ENCODE assay signal across 15 cellular contexts in the genomic region with DNA sequence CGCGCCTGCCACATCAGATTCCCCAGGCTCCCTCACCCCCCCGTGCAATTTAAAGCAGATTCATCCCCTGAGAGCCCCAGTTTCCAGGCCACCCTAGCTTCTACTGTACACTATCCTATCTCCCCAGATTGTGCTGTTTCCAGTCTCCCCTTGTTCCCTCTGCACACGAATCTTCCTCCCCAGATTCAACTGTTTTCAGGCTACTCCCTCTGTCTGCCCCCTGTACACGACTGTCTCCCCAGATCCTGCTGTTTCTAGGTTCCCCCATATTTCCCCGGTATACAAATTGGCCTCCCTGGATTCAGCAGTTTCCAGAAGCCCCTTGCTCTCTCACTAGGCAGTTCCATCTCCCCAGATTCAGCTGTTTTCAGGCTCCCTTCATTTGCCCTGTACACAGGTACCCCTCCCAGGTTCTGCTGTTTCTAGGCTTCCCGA. TPM values are rescaled to one million over a fixed set of nuclear protein-coding genes. Genes with fewer than 3 reads are reported as not detected.
A peak's percentile ranks its signal among the peaks of the same experiment; 100 is the strongest.
DNase-seq lines count a peak whose midpoint lies in the region; ATAC-seq, FAIRE-seq and TF ChIP-seq lines count a peak whose summit lies in the region.
"Had no signal": no experiment of that assay in that cellular context is flagged by ENCODE, and none has a peak within 500 bp of the region (broad histone marks: within the 10 kb centered on the region; RNA-seq: fewer than 3 reads in every experiment).

No MANE protein-coding gene starts in this region.

- H2BK5ac ChIP-seq in H1 (ENCODE audit: low read depth, low read length), result no peak overlapping the region; the same call in 1 of the 2 replicates

- no peaks in the 10 kb centered on the region for H3K79me1 ChIP-seq in H1 (ENCODE audit: low read depth, low read length)

- ATAC-seq in left lobe of liver, result no peak

- H3K23ac ChIP-seq in H1 (ENCODE audit: insufficient read length), result no peak overlapping the region

- H3K23me2 ChIP-seq in H1 (ENCODE audit: low read depth, low read length), result peaks cover 8% of the 10 kb centered on the region

- H3K4me1 Mint-ChIP-seq in activated naive CD4-positive, alpha-beta T cell treated with anti-CD3 and anti-CD28 coated beads, Interleukin-2, amount 50 U/mL, for 24 hours, result peaks cover 19% of the 10 kb centered on the region
- H3K4me1 Mint-ChIP-seq in type B pancreatic cell (ENCODE audit: unreplicated experiment), result peaks cover 47% of the 10 kb centered on the region

- H3K27ac Mint-ChIP-seq in activated naive CD4-positive, alpha-beta T cell treated with anti-CD3 and anti-CD28 coated beads, Interleukin-2, amount 50 U/mL, for 24 hours, result no peak overlapping the region
- H3K27ac Mint-ChIP-seq in type B pancreatic cell, result no peak overlapping the region
- H3K27ac Mint-ChIP-seq: activated naive CD8-positive, alpha-beta T cell treated with anti-CD3 and anti-CD28 coated beads, Interleukin-2, amount 10 ng/mL, durations not matched to agents 7 days and 5 days; stimulated activated naive CD8-positive, alpha-beta T cell treated with anti-CD3 and anti-CD28 coated beads, Interleukin-15, Interleukin-2, amounts not matched to agents 100 ng/mL and 50 ng/mL, for 24 hours had no signal

- no peaks in the 10 kb centered on the region for H3K9me3 ChIP-seq in H1 (ENCODE audit: insufficient read depth in 2 of 2, low read depth in 1 of 2, low read length in 1 of 2)
- H3K9me3 ChIP-seq: SJSA1 had no signal

- H3K14ac ChIP-seq in H1 (ENCODE audit: insufficient read length), result no peak overlapping the region

- WGBS in H1 (ENCODE audit: extremely low coverage in 1 of 2, insufficient coverage in 1 of 2, insufficient read length in 1 of 2, insufficient replicate concordance in 2 of 2, low coverage in 1 of 2, low lambda C conversion rate in 2 of 2, missing lambda C conversion rate in 1 of 2), 2 experiments, result 76% methylated on average over 7 of the region's 7 CpGs; no CpG with 5 or more reads in 1 of the 2 experiments

- peak overlapping the region; percentile 61; the same call in 1 of the 2 replicates for H2BK20ac ChIP-seq in H1 (ENCODE audit: low read length)

- TF ChIP-seq CTCF in H1 (IDR thresholded peaks at IDR 0.05; ENCODE audit: control extremely low read depth in 1 of 3, insufficient read depth in 1 of 3, low read depth in 1 of 3, low read length in 3 of 3) (no peak), type B pancreatic cell (conservative IDR thresholded peaks at IDR 0.05) (no peak)

- no peak overlapping the region for H3K4me2 ChIP-seq in H1 (ENCODE audit: insufficient read depth in 1 of 2, low read depth in 2 of 2, low read length in 2 of 2)

- no peaks in the 10 kb centered on the region for H3K79me2 ChIP-seq in H1 (ENCODE audit: control insufficient read depth in 1 of 2, insufficient read depth in 2 of 2, low read length in 2 of 2)

- no peak for TF ChIP-seq RAD21 in H1 (IDR thresholded peaks at IDR 0.05 in 1 of 2, conservative IDR thresholded peaks at IDR 0.05 in 1 of 2; ENCODE audit: low read depth in 2 of 2, low read length in 2 of 2)

- no peak overlapping the region for H4K5ac ChIP-seq in H1 (ENCODE audit: insufficient read length, low read depth, low read length)

- no peak overlapping the region for H3K4me3 ChIP-seq in H1 (ENCODE audit: extremely low read depth in 1 of 4, insufficient read depth in 2 of 4, low read depth in 3 of 4, low read length in 4 of 4)
- H3K4me3 ChIP-seq: SJSA1 had no signal

- no peak for TF ChIP-seq EP300 in H1 (IDR thresholded peaks at IDR 0.05; ENCODE audit: borderline replicate concordance in 1 of 2, low read depth in 2 of 2, low read length in 2 of 2)

- no peak for TF ChIP-seq POLR2A in H1 (IDR thresholded peaks at IDR 0.05; ENCODE audit: control extremely low read depth in 1 of 2, low read depth in 2 of 2, low read length in 2 of 2)

- H3K36me3 ChIP-seq in H1 (ENCODE audit: control insufficient read depth in 2 of 4, insufficient read depth in 4 of 4, low read length in 3 of 4), result no peaks in the 10 kb centered on the region
- H3K36me3 ChIP-seq: SJSA1 had no signal

- POLR2A ChIA-PET in H1 (lab: Charles Lee; ENCODE audit: partially characterized antibody), result interaction anchor here (0.7 to 2.3 kb wide), 7 partner anchors 20 to 41 kb away, joined by 3 to 7 read pairs (median 4); a partner anchor contains a TSS

- no peaks in the 10 kb centered on the region for H3K36me3 Mint-ChIP-seq in activated naive CD4-positive, alpha-beta T cell treated with anti-CD3 and anti-CD28 coated beads, Interleukin-2, amount 50 U/mL, for 24 hours
- no peaks in the 10 kb centered on the region for H3K36me3 Mint-ChIP-seq in type B pancreatic cell
- H3K36me3 Mint-ChIP-seq: activated naive CD8-positive, alpha-beta T cell treated with anti-CD3 and anti-CD28 coated beads, Interleukin-2, amount 10 ng/mL, durations not matched to agents 7 days and 5 days had no signal

- no peak for FAIRE-seq in H1 (lab: Jason Lieb, UNC)
- FAIRE-seq in RCC 7860 (lab: Jason Lieb, UNC), result no peak
- FAIRE-seq: bronchial epithelial cell, endometrium, urothelium cell line had no signal

- no peak overlapping the region for H3K27ac ChIP-seq in H1 (ENCODE audit: low read depth, low read length)
- H3K27ac ChIP-seq: SJSA1 had no signal

- no peaks in the 10 kb centered on the region for H3K9me3 Mint-ChIP-seq in activated naive CD4-positive, alpha-beta T cell treated with anti-CD3 and anti-CD28 coated beads, Interleukin-2, amount 50 U/mL, for 24 hours
- no peaks in the 10 kb centered on the region for H3K9me3 Mint-ChIP-seq in type B pancreatic cell
- H3K9me3 Mint-ChIP-seq: activated naive CD8-positive, alpha-beta T cell treated with anti-CD3 and anti-CD28 coated beads, Interleukin-2, amount 10 ng/mL, durations not matched to agents 7 days and 5 days; stimulated activated naive CD8-positive, alpha-beta T cell treated with anti-CD3 and anti-CD28 coated beads, Interleukin-15, Interleukin-2, amounts not matched to agents 100 ng/mL and 50 ng/mL, for 24 hours had no signal

- DNase-seq in activated naive CD4-positive, alpha-beta T cell treated with anti-CD3 and anti-CD28 coated beads, Interleukin-2, amount 50 U/mL, for 16 hours, result no peak
- DNase-seq in NCI-H2171 (lab: John Stamatoyannopoulos, UW) (peak; percentile 92), H1 (ENCODE audit: low read depth in 1 of 2, low spot score in 2 of 2) (no peak), type B pancreatic cell (ENCODE audit: extremely low spot score, unreplicated experiment) (no peak), RCC 7860 (ENCODE audit: low spot score) (no peak), left lobe of liver (ENCODE audit: low spot score) (no peak)
- DNase-seq in stimulated activated CD8-positive, alpha-beta memory T cell treated with anti-CD3 and anti-CD28 coated beads, Interleukin-4, amount 100 ng/mL, for 48 hours, result no peak
- DNase-seq: activated CD4-positive, alpha-beta T cell treated with anti-CD3 and anti-CD28 coated beads, Interleukin-2, amount 50 U/mL, for 1 hour; activated naive CD8-positive, alpha-beta T cell treated with anti-CD3 and anti-CD28 coated beads, Interleukin-2, amount 10 ng/mL, durations not matched to agents 7 days and 5 days had no signal

- no peak overlapping the region for H4K91ac ChIP-seq in H1 (replicated peaks; ENCODE audit: insufficient read length, low read length)

- H2AFZ ChIP-seq in H1 (ENCODE audit: low read length), result 0 out of 2 replicates have a peak overlapping the region, but pooled peaks have one; percentile 27

- no peak overlapping the region for H2BK120ac ChIP-seq in H1 (replicated peaks; ENCODE audit: low read depth, low read length)

- no peak overlapping the region for H4K8ac ChIP-seq in H1 (ENCODE audit: extremely low read depth, insufficient read depth, low read length)

- H2BK15ac ChIP-seq in H1 (ENCODE audit: low read length), result no peak overlapping the region

- H3K56ac ChIP-seq in H1 (replicated peaks; ENCODE audit: insufficient read length, low read depth, low read length), result no peak overlapping the region

- H3K9ac ChIP-seq in H1 (replicated peaks in 1 of 4; ENCODE audit: extremely low read depth in 1 of 4, low read depth in 3 of 4, low read length in 3 of 4), result no peak overlapping the region

- no peaks in the 10 kb centered on the region for H4K20me1 ChIP-seq in H1 (replicated peaks in 1 of 2; ENCODE audit: control insufficient read depth in 1 of 2, insufficient read depth in 2 of 2, low read length in 2 of 2)

- H3K27me3 ChIP-seq in H1 (replicated peaks in 1 of 4; ENCODE audit: control insufficient read depth in 3 of 4, extremely low read depth in 1 of 4, insufficient read depth in 3 of 4, low read length in 3 of 4), result peaks cover 0 to 13% (median 8%) of the 10 kb centered on the region in 4 experiments; a peak in 6 of 7 replicates
- H3K27me3 ChIP-seq: SJSA1 had no signal

- H3K4me1 ChIP-seq in H1 (replicated peaks in 1 of 4; ENCODE audit: control insufficient read depth in 3 of 4, insufficient read depth in 4 of 4, low read length in 3 of 4), result peaks cover 4 to 14% (median 9%) of the 10 kb centered on the region in 4 experiments

- CTCF ChIA-PET in H1 (lab: Charles Lee; ENCODE audit: partially characterized antibody), result interaction anchor here (0.7 to 27.8 kb wide), 11 partner anchors 13 to 174 kb away, joined by 3 to 698 read pairs (median 4); a partner anchor contains a TSS

- peak overlapping the region; percentile 12 for H3K4me3 Mint-ChIP-seq in activated naive CD4-positive, alpha-beta T cell treated with anti-CD3 and anti-CD28 coated beads, Interleukin-2, amount 50 U/mL, for 24 hours
- H3K4me3 Mint-ChIP-seq in type B pancreatic cell, result peak overlapping the region; percentile 53
- H3K4me3 Mint-ChIP-seq: activated naive CD8-positive, alpha-beta T cell treated with anti-CD3 and anti-CD28 coated beads, Interleukin-2, amount 10 ng/mL, durations not matched to agents 7 days and 5 days; stimulated activated naive CD8-positive, alpha-beta T cell treated with anti-CD3 and anti-CD28 coated beads, Interleukin-15, Interleukin-2, amounts not matched to agents 100 ng/mL and 50 ng/mL, for 24 hours had no signal

- H3K27me3 Mint-ChIP-seq in activated naive CD4-positive, alpha-beta T cell treated with anti-CD3 and anti-CD28 coated beads, Interleukin-2, amount 50 U/mL, for 24 hours, result peaks cover 19% of the 10 kb centered on the region
- peaks cover 29% of the 10 kb centered on the region for H3K27me3 Mint-ChIP-seq in type B pancreatic cell

- no peak overlapping the region; the same call in 1 of the 2 replicates for H3K18ac ChIP-seq in H1 (ENCODE audit: extremely low read depth, low read length)

- H3K4ac ChIP-seq in H1 (replicated peaks; ENCODE audit: insufficient read length, low read depth, low read length), result no peak overlapping the region

- no peak overlapping the region for H2BK12ac ChIP-seq in H1 (ENCODE audit: low read depth, low read length)

- no peak overlapping the region for H2AK5ac ChIP-seq in H1 (ENCODE audit: low read depth, low read length)

RNA-seq across cellular contexts. Expression of a gene that starts 23.0 kb away (rescaled TPM):
- total RNA-seq in H1 (2021; fragmentation: NEBNext Ultra II Directional; extraction: Animal tissue kit (Norgen Biotek cat#: 25700)), result not detected in 2 replicates
- 0.24 and 0.25 TPM in 2 replicates for polyA plus RNA-seq in H1 (2011; rRNA removed)
- polyA plus RNA-seq in H1 (2011; cell fraction: cytosol; rRNA removed), result 0.23 TPM
- polyA plus RNA-seq in H1 (2011; cell fraction: nucleus; rRNA removed), result 0.47 TPM
- polyA plus RNA-seq in H1 (2012, experiment 1 of 2), result 0.34 to 0.45 TPM in 2 of 4 replicates, not detected in the others
- not detected for polyA plus RNA-seq in H1 (2012, experiment 2 of 2)
- 0.41 TPM for polyA plus RNA-seq in H1 (2013, experiment 1 of 2)
- polyA plus RNA-seq in H1 (2013, experiment 2 of 2), result 0.70 TPM
- not detected in 2 replicates for polyA minus RNA-seq in H1 (2011; rRNA and poly(A)+ RNA removed)
- polyA minus RNA-seq in H1 (2011; cell fraction: cytosol; rRNA and poly(A)+ RNA removed), result not detected
- polyA minus RNA-seq in H1 (2011; cell fraction: nucleus; rRNA and poly(A)+ RNA removed), result not detected
- total RNA-seq in type B pancreatic cell (ENCODE audit: low replicate concordance) (1.9 and 5.7 TPM in 2 replicates), left lobe of liver (23.1 TPM)

RNA-seq across cellular contexts. Expression of a gene that starts 33.5 kb away (rescaled TPM):
- total RNA-seq in H1 (2021; fragmentation: NEBNext Ultra II Directional; extraction: Animal tissue kit (Norgen Biotek cat#: 25700)), result 140 and 148 TPM in 2 replicates
- 143 and 173 TPM in 2 replicates for polyA plus RNA-seq in H1 (2011; rRNA removed)
- 181 TPM for polyA plus RNA-seq in H1 (2011; cell fraction: cytosol; rRNA removed)
- polyA plus RNA-seq in H1 (2011; cell fraction: nucleus; rRNA removed), result 178 TPM
- polyA plus RNA-seq in H1 (2012, experiment 1 of 2), result 161 to 195 TPM (median 173 TPM) in 4 replicates
- 101 TPM for polyA plus RNA-seq in H1 (2012, experiment 2 of 2)
- polyA plus RNA-seq in H1 (2013, experiment 1 of 2), result 146 TPM
- polyA plus RNA-seq in H1 (2013, experiment 2 of 2), result 156 TPM
- polyA minus RNA-seq in H1 (2011; rRNA and poly(A)+ RNA removed), result 193 and 224 TPM in 2 replicates
- polyA minus RNA-seq in H1 (2011; cell fraction: cytosol; rRNA and poly(A)+ RNA removed), result 160 TPM
- 99.1 TPM for polyA minus RNA-seq in H1 (2011; cell fraction: nucleus; rRNA and poly(A)+ RNA removed)
- 99.1 and 111 TPM in 2 replicates for total RNA-seq in type B pancreatic cell (ENCODE audit: low replicate concordance)
- 150 TPM for total RNA-seq in left lobe of liver

RNA-seq across cellular contexts. Expression of a gene that starts 43.7 kb away (rescaled TPM):
- total RNA-seq in H1 (2021; fragmentation: NEBNext Ultra II Directional; extraction: Animal tissue kit (Norgen Biotek cat#: 25700)), result 88.2 and 97.6 TPM in 2 replicates
- 93.2 and 119 TPM in 2 replicates for polyA plus RNA-seq in H1 (2011; rRNA removed)
- 159 TPM for polyA plus RNA-seq in H1 (2011; cell fraction: cytosol; rRNA removed)
- 845 TPM for polyA plus RNA-seq in H1 (2011; cell fraction: nucleus; rRNA removed)
- polyA plus RNA-seq in H1 (2012, experiment 1 of 2), result 134 to 181 TPM (median 168 TPM) in 4 replicates
- 47.9 TPM for polyA plus RNA-seq in H1 (2012, experiment 2 of 2)
- 99.7 TPM for polyA plus RNA-seq in H1 (2013, experiment 1 of 2)
- 95.7 TPM for polyA plus RNA-seq in H1 (2013, experiment 2 of 2)
- polyA minus RNA-seq in H1 (2011; rRNA and poly(A)+ RNA removed), result 131 and 169 TPM in 2 replicates
- polyA minus RNA-seq in H1 (2011; cell fraction: cytosol; rRNA and poly(A)+ RNA removed), result 41.5 TPM
- polyA minus RNA-seq in H1 (2011; cell fraction: nucleus; rRNA and poly(A)+ RNA removed), result 147 TPM
- total RNA-seq in type B pancreatic cell (ENCODE audit: low replicate concordance) (187 and 217 TPM in 2 replicates), left lobe of liver (107 TPM)

RNA-seq across cellular contexts. Expression of a gene that starts 56.9 kb away (rescaled TPM):
- 0.26 and 0.34 TPM in 2 replicates for total RNA-seq in H1 (2021; fragmentation: NEBNext Ultra II Directional; extraction: Animal tissue kit (Norgen Biotek cat#: 25700))
- polyA plus RNA-seq in H1 (2011; rRNA removed), result 1.1 TPM in 2 replicates
- 1.1 TPM for polyA plus RNA-seq in H1 (2011; cell fraction: cytosol; rRNA removed)
- polyA plus RNA-seq in H1 (2011; cell fraction: nucleus; rRNA removed), result 0.87 TPM
- polyA plus RNA-seq in H1 (2012, experiment 1 of 2), result 0.54 to 0.76 TPM (median 0.64 TPM) in 4 replicates
- 0.70 TPM for polyA plus RNA-seq in H1 (2012, experiment 2 of 2)
- polyA plus RNA-seq in H1 (2013, experiment 1 of 2), result 0.20 TPM
- 0.20 TPM for polyA plus RNA-seq in H1 (2013, experiment 2 of 2)
- 0.51 and 0.98 TPM in 2 replicates for polyA minus RNA-seq in H1 (2011; rRNA and poly(A)+ RNA removed)
- polyA minus RNA-seq in H1 (2011; cell fraction: cytosol; rRNA and poly(A)+ RNA removed), result 0.95 TPM
- polyA minus RNA-seq in H1 (2011; cell fraction: nucleus; rRNA and poly(A)+ RNA removed), result 0.40 TPM
- total RNA-seq in type B pancreatic cell (ENCODE audit: low replicate concordance) (20.0 and 32.5 TPM in 2 replicates), left lobe of liver (1.3 TPM)
- total RNA-seq: activated naive CD8-positive, alpha-beta T cell treated with anti-CD3 and anti-CD28 coated beads, Interleukin-2, amount 10 ng/mL, durations not matched to agents 7 days and 5 days; SJSA1 had no signal
